In the genomic region with DNA sequence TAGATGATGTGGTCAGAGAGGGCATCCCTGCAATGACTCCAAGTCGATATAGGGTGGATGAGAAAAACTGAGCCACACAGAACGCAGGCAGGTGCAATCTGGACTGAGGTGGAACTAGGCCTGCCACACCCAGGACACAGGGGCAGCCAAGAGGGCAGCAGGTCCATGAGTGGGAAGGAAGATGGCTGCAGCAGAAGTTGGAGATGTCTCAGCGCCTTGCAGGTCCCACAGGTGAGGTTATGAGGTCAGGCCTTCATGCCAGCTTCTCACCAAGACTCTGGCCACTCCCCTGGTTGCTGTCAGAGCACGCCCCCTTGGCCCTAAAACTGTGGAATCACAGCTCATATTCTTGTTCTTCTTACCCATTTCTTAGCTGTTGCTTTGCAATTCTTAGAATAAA, we compare ENCODE assay signal across 18 cellular contexts.
DNase-seq lines count a peak whose midpoint lies in the region; ATAC-seq and TF ChIP-seq lines count a peak whose summit lies in the region.
"Had no signal": no experiment of that assay in that cellular context is flagged by ENCODE, and none has a peak within 500 bp of the region (broad histone marks: within the 10 kb centered on the region; RNA-seq: fewer than 3 reads in every experiment).

No MANE protein-coding gene starts in this region.

- no peaks in the 10 kb centered on the region for H3K9me3 Mint-ChIP-seq in activated CD4-positive, alpha-beta memory T cell treated with anti-CD3 and anti-CD28 coated beads, Interleukin-2, amount 10 ng/mL, durations not matched to agents 7 days and 5 days
- no peaks in the 10 kb centered on the region for H3K9me3 Mint-ChIP-seq in activated CD4-positive, alpha-beta memory T cell treated with anti-CD3 and anti-CD28 coated beads for 36 hours
- no peaks in the 10 kb centered on the region; the same call in 1 of the 3 replicates for H3K9me3 Mint-ChIP-seq in GM23338

- no peak overlapping the region for H3K27ac Mint-ChIP-seq in activated CD4-positive, alpha-beta memory T cell treated with anti-CD3 and anti-CD28 coated beads, Interleukin-2, amount 10 ng/mL, durations not matched to agents 7 days and 5 days
- H3K27ac Mint-ChIP-seq in activated CD4-positive, alpha-beta memory T cell treated with anti-CD3 and anti-CD28 coated beads for 36 hours = no peak overlapping the region
- H3K27ac Mint-ChIP-seq in GM23338 = no peak overlapping the region
- H3K27ac Mint-ChIP-seq: CD14-positive monocyte, HFFc6 had no signal

- TF ChIP-seq CTCF in lower leg skin (IDR thresholded peaks at IDR 0.05) (no peak), suprapubic skin (IDR thresholded peaks at IDR 0.05) (no peak), GM23338 (conservative IDR thresholded peaks at IDR 0.05; ENCODE audit: low read depth in 2 of 2) (no peak)

- H3K9me2 ChIP-seq in GM23338 (ENCODE audit: insufficient read depth) = no peaks in the 10 kb centered on the region

- H3K27me3 Mint-ChIP-seq in activated CD4-positive, alpha-beta memory T cell treated with anti-CD3 and anti-CD28 coated beads, Interleukin-2, amount 10 ng/mL, durations not matched to agents 7 days and 5 days = peaks cover 12% of the 10 kb centered on the region
- H3K27me3 Mint-ChIP-seq in activated CD4-positive, alpha-beta memory T cell treated with anti-CD3 and anti-CD28 coated beads for 36 hours = peaks cover 18% of the 10 kb centered on the region
- H3K27me3 Mint-ChIP-seq in GM23338 (ENCODE audit: insufficient read depth, low read depth, poor library complexity) = peaks cover 10% of the 10 kb centered on the region

- peak; percentile 2 for DNase-seq in activated CD4-positive, alpha-beta memory T cell treated with anti-CD3 and anti-CD28 coated beads, Interleukin-2, amount 10 ng/mL, durations not matched to agents 7 days and 5 days
- DNase-seq in activated CD4-positive, alpha-beta memory T cell treated with anti-CD3 and anti-CD28 coated beads for 36 hours = no peak
- DNase-seq in activated CD8-positive, alpha-beta memory T cell treated with anti-CD3 and anti-CD28 coated beads, Interleukin-2, amount 50 U/mL, for 48 hours = peak; percentile 4
- peak; percentile 3 to 72 for DNase-seq in lower leg skin (ENCODE audit: low spot score in 2 of 2)
- DNase-seq in suprapubic skin (ENCODE audit: low spot score in 2 of 2) = peak; percentile 26 to 30
- no peak for DNase-seq in activated CD4-positive, CD25-positive, alpha-beta regulatory T cell treated with anti-CD3 and anti-CD28 coated beads, Interleukin-2, amount 50 U/mL, for 72 hours
- no peak for DNase-seq in NCI-H146 treated with DMSO at 0.1 percent for 48 hours (lab: John Stamatoyannopoulos, UW; ENCODE audit: unreplicated experiment)
- DNase-seq in GM23338 (ENCODE audit: low spot score) = no peak
- DNase-seq: AML-193, DMS79 treated with DMSO at 0.1 percent for 48 hours, HFFc6, IMR-90, NCI-H1417 treated with DMSO at 0.1 percent for 48 hours, NCI-H1930, NCI-H226, NCI-H524 had no signal

- H3K36me3 Mint-ChIP-seq in activated CD4-positive, alpha-beta memory T cell treated with anti-CD3 and anti-CD28 coated beads, Interleukin-2, amount 10 ng/mL, durations not matched to agents 7 days and 5 days (ENCODE audit: low read depth) = no peaks in the 10 kb centered on the region
- no peaks in the 10 kb centered on the region for H3K36me3 Mint-ChIP-seq in activated CD4-positive, alpha-beta memory T cell treated with anti-CD3 and anti-CD28 coated beads for 36 hours
- no peaks in the 10 kb centered on the region for H3K36me3 Mint-ChIP-seq in GM23338 (ENCODE audit: low read depth)
- H3K36me3 Mint-ChIP-seq: CD14-positive monocyte had no signal

- no peaks in the 10 kb centered on the region for H3K79me2 ChIP-seq in GM23338 (replicated peaks; ENCODE audit: insufficient read depth)

- TF ChIP-seq EP300 in suprapubic skin (IDR thresholded peaks at IDR 0.05) = no peak

- ATAC-seq in GM23338 = no peak

- no peak overlapping the region for H3K4me3 Mint-ChIP-seq in activated CD4-positive, alpha-beta memory T cell treated with anti-CD3 and anti-CD28 coated beads, Interleukin-2, amount 10 ng/mL, durations not matched to agents 7 days and 5 days
- no peak overlapping the region for H3K4me3 Mint-ChIP-seq in activated CD4-positive, alpha-beta memory T cell treated with anti-CD3 and anti-CD28 coated beads for 36 hours
- H3K4me3 Mint-ChIP-seq in GM23338 = no peak overlapping the region
- H3K4me3 Mint-ChIP-seq: CD14-positive monocyte, HFFc6 had no signal

- H3F3A ChIP-seq in GM23338 (replicated peaks; ENCODE audit: low read depth) = no peaks in the 10 kb centered on the region

- peaks cover 9% of the 10 kb centered on the region for H3K27me3 ChIP-seq in suprapubic skin
- H3K27me3 ChIP-seq in GM23338 (ENCODE audit: insufficient read depth) = no peaks in the 10 kb centered on the region

- WGBS in lower leg skin, 2 donors = 71 to 78% methylated on average over 4 of the region's 4 CpGs
- 81% methylated on average over 4 of the region's 4 CpGs for WGBS in suprapubic skin

- H3K4me1 Mint-ChIP-seq in activated CD4-positive, alpha-beta memory T cell treated with anti-CD3 and anti-CD28 coated beads, Interleukin-2, amount 10 ng/mL, durations not matched to agents 7 days and 5 days = no peaks in the 10 kb centered on the region
- H3K4me1 Mint-ChIP-seq in activated CD4-positive, alpha-beta memory T cell treated with anti-CD3 and anti-CD28 coated beads for 36 hours (ENCODE audit: low read depth) = no peaks in the 10 kb centered on the region
- H3K4me1 Mint-ChIP-seq in GM23338 = peaks cover 11% of the 10 kb centered on the region; the same call in 2 of the 3 replicates
- H3K4me1 Mint-ChIP-seq: CD14-positive monocyte had no signal

- H3K36me3 ChIP-seq in suprapubic skin = no peaks in the 10 kb centered on the region
- no peaks in the 10 kb centered on the region for H3K36me3 ChIP-seq in GM23338 (ENCODE audit: insufficient read depth)

- TF ChIP-seq POLR2A in lower leg skin (IDR thresholded peaks at IDR 0.05) (no peak), suprapubic skin (IDR thresholded peaks at IDR 0.05) (no peak)

- intact Hi-C loops in activated CD4-positive, alpha-beta memory T cell treated with anti-CD3 and anti-CD28 coated beads for 36 hours (cut with micrococcal nuclease) = no loop called here
- intact Hi-C loops in lower leg skin (cut with DNase I; ENCODE audit: low total_unique reads) = no loop called here

- H2AFZ ChIP-seq in GM23338 = no peak overlapping the region

- no peaks in the 10 kb centered on the region for H4K20me1 ChIP-seq in GM23338 (replicated peaks; ENCODE audit: insufficient read depth)

- H3K4me1 ChIP-seq in suprapubic skin (no peaks in the 10 kb centered on the region), GM23338 (ENCODE audit: insufficient read depth) (no peaks in the 10 kb centered on the region; the same call in 1 of the 2 replicates)

- H3K4me3 ChIP-seq in lower leg skin (ENCODE audit: low read depth, poor library complexity, severe bottlenecking) (no peak overlapping the region), suprapubic skin (no peak overlapping the region), GM23338 (no peak overlapping the region)

- POLR2A ChIA-PET in activated CD4-positive, alpha-beta memory T cell treated with anti-CD3 and anti-CD28 coated beads, Interleukin-2, amount 10 ng/mL, durations not matched to agents 7 days and 5 days (lab: Charles Lee) = no interaction called here
- POLR2A ChIA-PET in activated CD4-positive, alpha-beta memory T cell treated with anti-CD3 and anti-CD28 coated beads for 36 hours (lab: Charles Lee) = no interaction called here

- H3K27ac ChIP-seq in suprapubic skin = no peak overlapping the region
- H3K27ac ChIP-seq in GM23338 (ENCODE audit: low read depth) = no peak overlapping the region
- H3K27ac ChIP-seq: 22Rv1 had no signal

- H3K9me3 ChIP-seq in suprapubic skin = no peaks in the 10 kb centered on the region

- no peak overlapping the region for H3K4me2 ChIP-seq in GM23338

- CTCF ChIA-PET in activated CD4-positive, alpha-beta memory T cell treated with anti-CD3 and anti-CD28 coated beads, Interleukin-2, amount 10 ng/mL, durations not matched to agents 7 days and 5 days (lab: Charles Lee) = no interaction called here
- CTCF ChIA-PET in activated CD4-positive, alpha-beta memory T cell treated with anti-CD3 and anti-CD28 coated beads for 36 hours (lab: Charles Lee) = no interaction called here

TF ChIP-seq in GM23338, 12 proteins besides CTCF, POLR2A, EP300 and RAD21 (continues in another document):
- TF ChIP-seq, protein P1, sequence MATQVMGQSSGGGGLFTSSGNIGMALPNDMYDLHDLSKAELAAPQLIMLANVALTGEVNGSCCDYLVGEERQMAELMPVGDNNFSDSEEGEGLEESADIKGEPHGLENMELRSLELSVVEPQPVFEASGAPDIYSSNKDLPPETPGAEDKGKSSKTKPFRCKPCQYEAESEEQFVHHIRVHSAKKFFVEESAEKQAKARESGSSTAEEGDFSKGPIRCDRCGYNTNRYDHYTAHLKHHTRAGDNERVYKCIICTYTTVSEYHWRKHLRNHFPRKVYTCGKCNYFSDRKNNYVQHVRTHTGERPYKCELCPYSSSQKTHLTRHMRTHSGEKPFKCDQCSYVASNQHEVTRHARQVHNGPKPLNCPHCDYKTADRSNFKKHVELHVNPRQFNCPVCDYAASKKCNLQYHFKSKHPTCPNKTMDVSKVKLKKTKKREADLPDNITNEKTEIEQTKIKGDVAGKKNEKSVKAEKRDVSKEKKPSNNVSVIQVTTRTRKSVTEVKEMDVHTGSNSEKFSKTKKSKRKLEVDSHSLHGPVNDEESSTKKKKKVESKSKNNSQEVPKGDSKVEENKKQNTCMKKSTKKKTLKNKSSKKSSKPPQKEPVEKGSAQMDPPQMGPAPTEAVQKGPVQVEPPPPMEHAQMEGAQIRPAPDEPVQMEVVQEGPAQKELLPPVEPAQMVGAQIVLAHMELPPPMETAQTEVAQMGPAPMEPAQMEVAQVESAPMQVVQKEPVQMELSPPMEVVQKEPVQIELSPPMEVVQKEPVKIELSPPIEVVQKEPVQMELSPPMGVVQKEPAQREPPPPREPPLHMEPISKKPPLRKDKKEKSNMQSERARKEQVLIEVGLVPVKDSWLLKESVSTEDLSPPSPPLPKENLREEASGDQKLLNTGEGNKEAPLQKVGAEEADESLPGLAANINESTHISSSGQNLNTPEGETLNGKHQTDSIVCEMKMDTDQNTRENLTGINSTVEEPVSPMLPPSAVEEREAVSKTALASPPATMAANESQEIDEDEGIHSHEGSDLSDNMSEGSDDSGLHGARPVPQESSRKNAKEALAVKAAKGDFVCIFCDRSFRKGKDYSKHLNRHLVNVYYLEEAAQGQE (IDR thresholded peaks at IDR 0.05; ENCODE audit: unreplicated experiment) = no peak
- no peak for TF ChIP-seq ZNF114 (CRISPR knock-in tag; IDR thresholded peaks at IDR 0.05)
- TF ChIP-seq ZNF331 (CRISPR knock-in tag; IDR thresholded peaks at IDR 0.05; ENCODE audit: low read depth) = no peak
- no peak for TF ChIP-seq EZH2 (IDR thresholded peaks at IDR 0.05; ENCODE audit: low read depth, unreplicated experiment)
- no peak for TF ChIP-seq JUNB (IDR thresholded peaks at IDR 0.05; ENCODE audit: unreplicated experiment)
- TF ChIP-seq EZH2phosphoT487 (IDR thresholded peaks at IDR 0.05; ENCODE audit: unreplicated experiment) = no peak
- TF ChIP-seq POLR2AphosphoS5 (IDR thresholded peaks at IDR 0.05; ENCODE audit: low read depth) = no peak
- TF ChIP-seq CREB1 (CRISPR knock-in tag; IDR thresholded peaks at IDR 0.05; ENCODE audit: low read depth) = no peak
- TF ChIP-seq STAT1 (IDR thresholded peaks at IDR 0.05; ENCODE audit: unreplicated experiment) = no peak

Comparison
In these comparisons a context has a peak if more than half of its experiments do, and no peak if none do; other contexts are left out.
1. DNase-seq: peak in activated CD4-positive, alpha-beta memory T cell treated with anti-CD3 and anti-CD28 coated beads, Interleukin-2, amount 10 ng/mL, durations not matched to agents 7 days and 5 days (single experiment), activated CD8-positive, alpha-beta memory T cell treated with anti-CD3 and anti-CD28 coated beads, Interleukin-2, amount 50 U/mL, for 48 hours (single experiment), lower leg skin (2 of 2) and suprapubic skin (2 of 2); none in activated CD4-positive, alpha-beta memory T cell treated with anti-CD3 and anti-CD28 coated beads for 36 hours (single experiment), activated CD4-positive, CD25-positive, alpha-beta regulatory T cell treated with anti-CD3 and anti-CD28 coated beads, Interleukin-2, amount 50 U/mL, for 72 hours (single experiment), NCI-H146 treated with DMSO at 0.1 percent for 48 hours (single experiment) and GM23338 (single experiment).